7 cellular contexts compared by ENCODE assay signal in the genomic region with DNA sequence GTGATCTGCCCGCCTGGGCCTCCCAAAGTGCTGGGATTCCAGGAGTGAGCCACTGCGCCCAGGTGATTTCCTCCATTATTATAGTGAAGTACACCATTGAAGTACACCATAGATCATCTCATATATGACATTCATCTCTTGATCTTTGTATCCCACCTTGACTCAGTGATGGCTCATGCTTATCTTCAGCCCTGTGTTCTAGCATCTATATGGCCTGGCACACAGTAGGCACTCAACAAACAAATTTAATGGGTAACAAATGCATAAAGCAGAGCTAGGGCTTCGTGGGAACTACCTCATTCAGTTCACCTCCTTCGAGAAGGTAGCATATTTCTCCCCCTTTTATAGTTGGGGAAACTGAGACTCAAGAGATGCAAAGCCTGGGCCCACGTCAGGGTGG. TPM values are rescaled to one million over a fixed set of nuclear protein-coding genes. Genes with fewer than 3 reads are reported as not detected.
DNase-seq lines count a peak whose midpoint lies in the region; ATAC-seq, FAIRE-seq and TF ChIP-seq lines count a peak whose summit lies in the region.
"Had no signal": no experiment of that assay in that cellular context is flagged by ENCODE, and none has a peak within 500 bp of the region (broad histone marks: within the 10 kb centered on the region; RNA-seq: fewer than 3 reads in every experiment).

No MANE protein-coding gene starts in this region.

- BruUV-seq in endothelial cell of umbilical vein (replicated peaks; lab: Mats Ljungman, UMichigan) = no TSS peak

- peak overlapping the region; percentile 73 for H3K4me3 Mint-ChIP-seq in activated CD4-positive, alpha-beta T cell treated with anti-CD3 and anti-CD28 coated beads for 36 hours

- H3K36me3 ChIP-seq in endothelial cell of umbilical vein (ENCODE audit: control insufficient read depth in 2 of 2, extremely low read depth in 1 of 2, insufficient read depth in 2 of 2, low read length in 2 of 2) (peaks cover 0 to 6% of the 10 kb centered on the region in 2 experiments), stomach (peaks cover 9 to 23% (median 15%) of the 10 kb centered on the region in 4 donors)

- 66 to 76% (median 72%) methylated on average over 5 of the region's 5 CpGs for WGBS in stomach, 5 donors

- H3K9me3 Mint-ChIP-seq in activated CD4-positive, alpha-beta T cell treated with anti-CD3 and anti-CD28 coated beads for 36 hours (ENCODE audit: low read depth) = no peaks in the 10 kb centered on the region

- no peak for ATAC-seq in activated CD4-positive, alpha-beta T cell treated with anti-CD3 and anti-CD28 coated beads for 36 hours
- no peak for ATAC-seq in GM21423 (IDR thresholded peaks at IDR 0.05; ENCODE audit: unreplicated experiment)

- CTCF ChIA-PET in activated CD4-positive, alpha-beta T cell treated with anti-CD3 and anti-CD28 coated beads for 36 hours (lab: Charles Lee) = interaction anchor here (0.5 to 10.5 kb wide), 7 partner anchors 7 to 421 kb away, joined by 3 to 99 read pairs (median 4); partner anchors contain the start of genes ATP6V0D1 and CTCF
- CTCF ChIA-PET in endothelial cell of umbilical vein (lab: Charles Lee) = interaction anchor here (0.9 to 12.7 kb wide), 8 partner anchors 20 to 171 kb away, joined by 3 to 163 read pairs (median 3); partner anchors contain the start of genes CARMIL2 and CTCF

- H3K4me1 ChIP-seq in endothelial cell of umbilical vein (ENCODE audit: control insufficient read depth, extremely low read depth, insufficient read depth, low read length) = peaks cover 20% of the 10 kb centered on the region
- peaks cover 34 to 51% (median 45%) of the 10 kb centered on the region in 4 donors for H3K4me1 ChIP-seq in stomach

- H3K27ac ChIP-seq in endothelial cell of umbilical vein (ENCODE audit: insufficient read depth, low read depth, low read length) (no peak overlapping the region), stomach (peak overlapping the region in 3 of 5 donors; percentile 87 to 93 (median 88))

- H2AFZ ChIP-seq in endothelial cell of umbilical vein (ENCODE audit: low read depth, low read length) = no peak overlapping the region

- POLR2A ChIA-PET in activated CD4-positive, alpha-beta T cell treated with anti-CD3 and anti-CD28 coated beads for 36 hours (lab: Charles Lee) = interaction anchor here (0.6 kb wide), 1 partner anchor 179 kb away, joined by 3 read pairs; no protein-coding TSS in a partner anchor
- POLR2A ChIA-PET in endothelial cell of umbilical vein (lab: Charles Lee) = no interaction called here

- no peaks in the 10 kb centered on the region for H3K27me3 Mint-ChIP-seq in activated CD4-positive, alpha-beta T cell treated with anti-CD3 and anti-CD28 coated beads for 36 hours

- peaks cover 23% of the 10 kb centered on the region for H3K4me1 Mint-ChIP-seq in activated CD4-positive, alpha-beta T cell treated with anti-CD3 and anti-CD28 coated beads for 36 hours

- dilution Hi-C loops in endothelial cell of umbilical vein (cut with MboI; ENCODE audit: extremely low pct_ligation_motif_present, low sequenced_read_pairs) = no loop called here

- FAIRE-seq in endothelial cell of umbilical vein (lab: Jason Lieb, UNC) (no peak), H54 (lab: Jason Lieb, UNC) (no peak)

- TF ChIP-seq CTCF in endothelial cell of umbilical vein (IDR thresholded peaks at IDR 0.05; ENCODE audit: extremely low read depth in 1 of 2, insufficient read depth in 1 of 2, low read depth in 1 of 2, low read length in 2 of 2) = no peak
- no peak for TF ChIP-seq CTCF in stomach (IDR thresholded peaks at IDR 0.05)

- peak overlapping the region; percentile 18 for H3K4me2 ChIP-seq in endothelial cell of umbilical vein (ENCODE audit: insufficient read depth, low read length)

- intact Hi-C loops in activated CD4-positive, alpha-beta T cell treated with anti-CD3 and anti-CD28 coated beads for 36 hours (cut with DNase I, micrococcal nuclease) = no loop called here
- intact Hi-C loops in endothelial cell of umbilical vein (cut with micrococcal nuclease) (no loop called here), stomach (cut with DNase I; ENCODE audit: low total_unique reads) (no loop called here)

- H3K36me3 Mint-ChIP-seq in activated CD4-positive, alpha-beta T cell treated with anti-CD3 and anti-CD28 coated beads for 36 hours (ENCODE audit: low read depth) = peaks cover 9% of the 10 kb centered on the region

- H3K27ac Mint-ChIP-seq in activated CD4-positive, alpha-beta T cell treated with anti-CD3 and anti-CD28 coated beads for 36 hours = peak overlapping the region; percentile 47

- TF ChIP-seq POLR2A in endothelial cell of umbilical vein (IDR thresholded peaks at IDR 0.05; ENCODE audit: low read depth, low read length) = no peak
- no peak for TF ChIP-seq POLR2A in stomach (IDR thresholded peaks at IDR 0.05)
- no peak for TF ChIP-seq POLR2A in H54 (IDR thresholded peaks at IDR 0.05; ENCODE audit: low read depth, low read length)

- peak overlapping the region in 2 of 3 experiments; percentile 27 to 74 for H3K4me3 ChIP-seq in endothelial cell of umbilical vein (replicated peaks in 1 of 3; ENCODE audit: insufficient read depth in 1 of 3, low read depth in 1 of 3, low read length in 3 of 3)
- peak overlapping the region; percentile 84 to 96 (median 90) for H3K4me3 ChIP-seq in stomach

- no peaks in the 10 kb centered on the region for H4K20me1 ChIP-seq in endothelial cell of umbilical vein (replicated peaks; ENCODE audit: control insufficient read depth, extremely low read depth, insufficient read depth, low read length)

- no peaks in the 10 kb centered on the region for H3K79me2 ChIP-seq in endothelial cell of umbilical vein (ENCODE audit: control insufficient read depth, insufficient read depth, low read length)

- no peak overlapping the region for H3K9ac ChIP-seq in endothelial cell of umbilical vein (replicated peaks; ENCODE audit: extremely low read depth, insufficient read depth, low read length)

- H3K9me3 ChIP-seq in endothelial cell of umbilical vein (replicated peaks; ENCODE audit: control insufficient read depth, insufficient read depth, low read length) (no peaks in the 10 kb centered on the region), stomach (no peaks in the 10 kb centered on the region)

- no peaks in the 10 kb centered on the region for H3K9me1 ChIP-seq in endothelial cell of umbilical vein (replicated peaks; ENCODE audit: control insufficient read depth, extremely low read depth, insufficient read depth, low read length)

- TF ChIP-seq EP300 in stomach (IDR thresholded peaks at IDR 0.05) = no peak

- DNase-seq in activated CD4-positive, alpha-beta T cell treated with anti-CD3 and anti-CD28 coated beads for 36 hours = no peak
- DNase-seq in activated CD4-positive, alpha-beta T cell treated with anti-CD3 and anti-CD28 coated beads for 4 hours = no peak
- DNase-seq in endothelial cell of umbilical vein (ENCODE audit: low read depth, low spot score) (no peak), stomach (no peak), H54 (ENCODE audit: insufficient read length, low spot score) (no peak)
- DNase-seq: amniotic stem cell had no signal

- H3K27me3 ChIP-seq in endothelial cell of umbilical vein (ENCODE audit: control insufficient read depth in 2 of 2, insufficient read depth in 2 of 2, low read length in 2 of 2) (no peaks in the 10 kb centered on the region), stomach (no peaks in the 10 kb centered on the region)

RNA-seq across cellular contexts. Expression of gene ENKD1, which starts 1.0 kb away (rescaled TPM):
- 10 to 100 TPM; 11.7 to 12.0 TPM for total RNA-seq in activated CD4-positive, alpha-beta T cell treated with anti-CD3 and anti-CD28 coated beads for 36 hours
- total RNA-seq in endothelial cell of umbilical vein (17.3 and 17.5 TPM in 2 replicates), stomach (100 to 1,000 TPM in 1 of 5 donors, 10 to 100 TPM in 2, 1 to 10 TPM in 2; 5.8 to 113 (median 10.4) TPM)
- polyA plus RNA-seq in endothelial cell of umbilical vein (16.7 and 21.9 TPM in 2 replicates), stomach (10 to 100 TPM; 19.7 to 31.5 (median 20.5) TPM)
- 8.8 and 11.5 TPM in 2 replicates for polyA plus RNA-seq in endothelial cell of umbilical vein (2011; cell fraction: cytosol; rRNA removed)
- polyA plus RNA-seq in endothelial cell of umbilical vein (2011; cell fraction: nucleus; rRNA removed) = 21.1 and 21.4 TPM in 2 replicates
- 8.3 and 12.7 TPM in 2 replicates for polyA plus RNA-seq in endothelial cell of umbilical vein (2012)
- 3.6 and 8.2 TPM in 2 replicates for polyA minus RNA-seq in endothelial cell of umbilical vein
- polyA minus RNA-seq in endothelial cell of umbilical vein (2011; cell fraction: cytosol; rRNA and poly(A)+ RNA removed) = 10.7 TPM
- 6.3 and 6.5 TPM in 2 replicates for polyA minus RNA-seq in endothelial cell of umbilical vein (2011; cell fraction: nucleus; rRNA and poly(A)+ RNA removed)

RNA-seq across cellular contexts. Expression of gene C16orf86, which starts 1.0 kb away (rescaled TPM):
- 1 to 10 TPM; 2.4 to 3.0 TPM for total RNA-seq in activated CD4-positive, alpha-beta T cell treated with anti-CD3 and anti-CD28 coated beads for 36 hours
- total RNA-seq in endothelial cell of umbilical vein = 0.62 and 1.2 TPM in 2 replicates
- polyA plus RNA-seq in endothelial cell of umbilical vein = 0.80 and 0.98 TPM in 2 replicates
- 0.65 and 1.4 TPM in 2 replicates for polyA plus RNA-seq in endothelial cell of umbilical vein (2011; cell fraction: cytosol; rRNA removed)
- 1.4 and 2.0 TPM in 2 replicates for polyA plus RNA-seq in endothelial cell of umbilical vein (2011; cell fraction: nucleus; rRNA removed)
- 0.55 and 0.63 TPM in 2 replicates for polyA plus RNA-seq in endothelial cell of umbilical vein (2012)
- polyA minus RNA-seq in endothelial cell of umbilical vein = 0.11 and 0.46 TPM in 2 replicates
- polyA minus RNA-seq in endothelial cell of umbilical vein (2011; cell fraction: cytosol; rRNA and poly(A)+ RNA removed) = not detected
- polyA minus RNA-seq in endothelial cell of umbilical vein (2011; cell fraction: nucleus; rRNA and poly(A)+ RNA removed) = not detected in 2 replicates
- total RNA-seq in stomach = 10 to 100 TPM in 1 of 5 donors, 1 to 10 TPM in 1, not detected in 3; 3.5 to 83.0 TPM
- polyA plus RNA-seq in stomach = 1 to 10 TPM; 3.2 to 3.6 (median 3.4) TPM

RNA-seq across cellular contexts. Expression of gene PARD6A, which starts 4.8 kb away (rescaled TPM):
- 1 to 10 TPM; 7.8 to 8.7 TPM for total RNA-seq in activated CD4-positive, alpha-beta T cell treated with anti-CD3 and anti-CD28 coated beads for 36 hours
- total RNA-seq in endothelial cell of umbilical vein (1.3 and 1.7 TPM in 2 replicates), stomach (10 to 100 TPM in 3 of 5 donors, 1 to 10 TPM in 2; 1.1 to 56.7 (median 14.6) TPM)
- polyA plus RNA-seq in endothelial cell of umbilical vein (2.9 and 4.3 TPM in 2 replicates), stomach (1 to 10 TPM; 3.5 to 7.2 (median 7.0) TPM)
- 1.5 and 2.1 TPM in 2 replicates for polyA plus RNA-seq in endothelial cell of umbilical vein (2011; cell fraction: cytosol; rRNA removed)
- polyA plus RNA-seq in endothelial cell of umbilical vein (2011; cell fraction: nucleus; rRNA removed) = 0.51 and 1.1 TPM in 2 replicates
- polyA plus RNA-seq in endothelial cell of umbilical vein (2012) = 1.1 and 1.5 TPM in 2 replicates
- polyA minus RNA-seq in endothelial cell of umbilical vein = 0.79 and 1.0 TPM in 2 replicates
- polyA minus RNA-seq in endothelial cell of umbilical vein (2011; cell fraction: cytosol; rRNA and poly(A)+ RNA removed) = 3.2 TPM
- 0.48 TPM in 1 of 2 replicates, not detected in the other for polyA minus RNA-seq in endothelial cell of umbilical vein (2011; cell fraction: nucleus; rRNA and poly(A)+ RNA removed)

RNA-seq across cellular contexts. Expression of gene ACD, which starts 5.5 kb away (rescaled TPM):
- 10 to 100 TPM; 52.2 to 52.4 TPM for total RNA-seq in activated CD4-positive, alpha-beta T cell treated with anti-CD3 and anti-CD28 coated beads for 36 hours
- 24.4 and 26.9 TPM in 2 replicates for total RNA-seq in endothelial cell of umbilical vein
- polyA plus RNA-seq in endothelial cell of umbilical vein = 36.0 and 45.1 TPM in 2 replicates
- 27.1 and 27.9 TPM in 2 replicates for polyA plus RNA-seq in endothelial cell of umbilical vein (2011; cell fraction: cytosol; rRNA removed)
- polyA plus RNA-seq in endothelial cell of umbilical vein (2011; cell fraction: nucleus; rRNA removed) = 40.4 and 46.8 TPM in 2 replicates
- polyA plus RNA-seq in endothelial cell of umbilical vein (2012) = 23.9 and 26.7 TPM in 2 replicates
- 10.5 and 14.6 TPM in 2 replicates for polyA minus RNA-seq in endothelial cell of umbilical vein
- 29.0 TPM for polyA minus RNA-seq in endothelial cell of umbilical vein (2011; cell fraction: cytosol; rRNA and poly(A)+ RNA removed)
- 9.6 and 9.9 TPM in 2 replicates for polyA minus RNA-seq in endothelial cell of umbilical vein (2011; cell fraction: nucleus; rRNA and poly(A)+ RNA removed)
- 10 to 100 TPM in 2 of 5 donors, 1 to 10 TPM in 2, under 1 TPM in 1; 0.87 to 30.3 (median 5.3) TPM for total RNA-seq in stomach
- 10 to 100 TPM; 12.0 to 17.1 (median 16.2) TPM for polyA plus RNA-seq in stomach

RNA-seq across cellular contexts. Expression of gene CARMIL2, which starts 20.7 kb away (rescaled TPM):
- total RNA-seq in activated CD4-positive, alpha-beta T cell treated with anti-CD3 and anti-CD28 coated beads for 36 hours = 100 to 1,000 TPM; 138 to 153 TPM
- 2.2 and 2.7 TPM in 2 replicates for total RNA-seq in endothelial cell of umbilical vein
- polyA plus RNA-seq in endothelial cell of umbilical vein = 0.65 and 0.95 TPM in 2 replicates
- 0.06 and 0.34 TPM in 2 replicates for polyA plus RNA-seq in endothelial cell of umbilical vein (2011; cell fraction: cytosol; rRNA removed)
- 2.9 and 3.5 TPM in 2 replicates for polyA plus RNA-seq in endothelial cell of umbilical vein (2011; cell fraction: nucleus; rRNA removed)
- polyA plus RNA-seq in endothelial cell of umbilical vein (2012) = 0.15 and 0.53 TPM in 2 replicates
- polyA minus RNA-seq in endothelial cell of umbilical vein = 0.66 and 0.85 TPM in 2 replicates
- polyA minus RNA-seq in endothelial cell of umbilical vein (2011; cell fraction: cytosol; rRNA and poly(A)+ RNA removed) = not detected
- polyA minus RNA-seq in endothelial cell of umbilical vein (2011; cell fraction: nucleus; rRNA and poly(A)+ RNA removed) = 1.5 and 1.8 TPM in 2 replicates
- 10 to 100 TPM in 1 of 5 donors, 1 to 10 TPM in 2, under 1 TPM in 2; 0.18 to 28.1 (median 1.0) TPM for total RNA-seq in stomach
- polyA plus RNA-seq in stomach = 1 to 10 TPM in 2 of 3 donors, under 1 TPM in 1; 0.46 to 2.4 (median 2.0) TPM
